In the genomic region with DNA sequence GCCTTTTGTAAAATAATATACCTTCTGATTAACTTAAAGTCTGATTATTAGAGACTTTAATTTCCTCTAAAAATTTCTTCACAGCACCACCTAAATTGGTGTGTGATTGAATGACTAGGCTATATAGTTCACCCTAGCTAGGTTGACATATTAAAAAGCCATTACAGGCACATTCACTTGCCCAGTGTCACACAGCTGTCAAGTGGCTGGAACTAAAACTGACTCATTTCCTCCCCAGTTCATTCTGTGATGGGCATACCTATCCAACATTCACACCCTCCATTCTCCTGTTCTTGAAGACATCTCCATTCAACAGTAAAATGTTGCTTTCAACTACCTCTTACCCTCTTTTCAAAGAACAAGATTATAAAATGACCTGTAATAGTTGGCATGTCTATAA, we compare ENCODE assay signal across 14 cellular contexts.
DNase-seq lines count a peak whose midpoint lies in the region; ATAC-seq, FAIRE-seq and TF ChIP-seq lines count a peak whose summit lies in the region.
"Had no signal": no experiment of that assay in that cellular context is flagged by ENCODE, and none has a peak within 500 bp of the region (broad histone marks: within the 10 kb centered on the region; RNA-seq: fewer than 3 reads in every experiment).

No MANE protein-coding gene starts in this region.

- no peaks in the 10 kb centered on the region for H3K79me2 ChIP-seq in GM12878 (ENCODE audit: control insufficient read depth, insufficient read depth, low read length)

- CTCF ChIA-PET in GM12878 (lab: Yijun Ruan, JAX), result no interaction called here

- RAD21 ChIA-PET in GM12878 (lab: Charles Lee; ENCODE audit: unreplicated experiment), result no interaction called here

- H3K9ac ChIP-seq in GM12878 (ENCODE audit: control insufficient read depth, insufficient read depth, low read length), result no peak overlapping the region

- no peaks in the 10 kb centered on the region for H3K27me3 ChIP-seq in GM12878 (replicated peaks in 1 of 2; ENCODE audit: control insufficient read depth in 2 of 2, insufficient read depth in 2 of 2, low read length in 1 of 2)
- H3K27me3 ChIP-seq: Peyer's patch had no signal

- no peak overlapping the region for H2AFZ ChIP-seq in GM12878 (ENCODE audit: control insufficient read depth, low read depth, low read length)

- SMC1A ChIA-PET in GM12878 (lab: Charles Lee; ENCODE audit: uncharacterized antibody, unreplicated experiment), result interaction anchor here (0.7 kb wide), 1 partner anchor 12 kb away, joined by 3 read pairs; no protein-coding TSS in a partner anchor

- no peaks in the 10 kb centered on the region for H3K36me3 ChIP-seq in GM12878 (ENCODE audit: control insufficient read depth in 2 of 2, insufficient read depth in 2 of 2, low read length in 1 of 2)
- H3K36me3 ChIP-seq: Peyer's patch had no signal

- no peak for DNase-seq in GM12878 (ENCODE audit: low read depth, low spot score)
- no peak for DNase-seq in RKO (ENCODE audit: low spot score)
- no peak for DNase-seq in ACHN
- DNase-seq in EL, result no peak
- no peak for DNase-seq in NCI-H82 treated with DMSO at 0.1 percent for 48 hours (lab: John Stamatoyannopoulos, UW; ENCODE audit: unreplicated experiment)
- DNase-seq: Calu3; cerebellar nuclear complex; NCI-H187; Peyer's patch; stimulated activated naive CD4-positive, alpha-beta T cell treated with Interleukin-2 at 50 U/mL for 16 hours had no signal

- no peaks in the 10 kb centered on the region for H4K20me1 ChIP-seq in GM12878 (ENCODE audit: control insufficient read depth, insufficient read depth)

- no peak overlapping the region for H3K27ac ChIP-seq in GM12878 (ENCODE audit: control insufficient read depth, insufficient read depth)
- H3K27ac ChIP-seq: Peyer's patch had no signal

- POLR2A ChIA-PET in GM12878 (lab: Charles Lee), result no interaction called here

- H3K9me3 ChIP-seq in GM12878 (replicated peaks; ENCODE audit: control insufficient read depth, insufficient read depth, low read length), result no peaks in the 10 kb centered on the region
- H3K9me3 ChIP-seq: Peyer's patch had no signal

- intact Hi-C loops in GM12878 (cut with micrococcal nuclease; ENCODE audit: unreplicated experiment), result no loop called here

- no peak for TF ChIP-seq EP300 in GM12878 (IDR thresholded peaks at IDR 0.05; ENCODE audit: borderline replicate concordance in 1 of 2, control insufficient read depth in 1 of 2, low read depth in 2 of 2, low read length in 2 of 2)

- ATAC-seq in GM18867 (IDR thresholded peaks at IDR 0.05; ENCODE audit: unreplicated experiment) (peak; percentile 66), GM21423 (IDR thresholded peaks at IDR 0.05; ENCODE audit: unreplicated experiment) (peak; percentile 72), HG03097 (IDR thresholded peaks at IDR 0.05; ENCODE audit: low FRiP score, unreplicated experiment) (peak; percentile 78), GM12878 (peak; percentile 76)

- peaks cover 4% of the 10 kb centered on the region; the same call in 1 of the 2 replicates for H3K4me1 ChIP-seq in GM12878 (ENCODE audit: control insufficient read depth, insufficient read depth, low read length)
- H3K4me1 ChIP-seq: Peyer's patch had no signal

- TF ChIP-seq RAD21 in GM12878 (IDR thresholded peaks at IDR 0.05; ENCODE audit: insufficient read depth, low read depth, low read length), result no peak

- H3K4me3 ChIP-seq in GM12878, result no peak overlapping the region
- H3K4me3 ChIP-seq: Peyer's patch had no signal

- in situ Hi-C loops in GM12878 (cut with MboI) (no loop called here), ACHN (cut with HindIII; ENCODE audit: low pct_ligation_motif_present, low pct_unique_long_range_greater_than_20kb, low sequenced_read_pairs) (no loop called here)

- no TSS peak for BruUV-seq in GM12878 (replicated peaks; lab: Mats Ljungman, UMichigan)

- no peak for TF ChIP-seq CTCF in GM12878 (IDR thresholded peaks at IDR 0.05 in 2 of 3, conservative IDR thresholded peaks at IDR 0.05 in 1 of 3; ENCODE audit: control insufficient read depth in 2 of 3, extremely low read depth in 1 of 3, insufficient read depth in 1 of 3, low read depth in 3 of 3, low read length in 3 of 3)

- TF ChIP-seq POLR2A in GM12878 (IDR thresholded peaks at IDR 0.05; ENCODE audit: low read depth, low read length), result no peak

- no peak overlapping the region for H3K4me2 ChIP-seq in GM12878 (ENCODE audit: control insufficient read depth, insufficient read depth)

- FAIRE-seq in GM12878 (lab: Jason Lieb, UNC), result no peak
- FAIRE-seq: islet of Langerhans had no signal

TF ChIP-seq in GM12878, 131 proteins besides CTCF, POLR2A, EP300 and RAD21 (continues in another document):
- TF ChIP-seq, protein P1, sequence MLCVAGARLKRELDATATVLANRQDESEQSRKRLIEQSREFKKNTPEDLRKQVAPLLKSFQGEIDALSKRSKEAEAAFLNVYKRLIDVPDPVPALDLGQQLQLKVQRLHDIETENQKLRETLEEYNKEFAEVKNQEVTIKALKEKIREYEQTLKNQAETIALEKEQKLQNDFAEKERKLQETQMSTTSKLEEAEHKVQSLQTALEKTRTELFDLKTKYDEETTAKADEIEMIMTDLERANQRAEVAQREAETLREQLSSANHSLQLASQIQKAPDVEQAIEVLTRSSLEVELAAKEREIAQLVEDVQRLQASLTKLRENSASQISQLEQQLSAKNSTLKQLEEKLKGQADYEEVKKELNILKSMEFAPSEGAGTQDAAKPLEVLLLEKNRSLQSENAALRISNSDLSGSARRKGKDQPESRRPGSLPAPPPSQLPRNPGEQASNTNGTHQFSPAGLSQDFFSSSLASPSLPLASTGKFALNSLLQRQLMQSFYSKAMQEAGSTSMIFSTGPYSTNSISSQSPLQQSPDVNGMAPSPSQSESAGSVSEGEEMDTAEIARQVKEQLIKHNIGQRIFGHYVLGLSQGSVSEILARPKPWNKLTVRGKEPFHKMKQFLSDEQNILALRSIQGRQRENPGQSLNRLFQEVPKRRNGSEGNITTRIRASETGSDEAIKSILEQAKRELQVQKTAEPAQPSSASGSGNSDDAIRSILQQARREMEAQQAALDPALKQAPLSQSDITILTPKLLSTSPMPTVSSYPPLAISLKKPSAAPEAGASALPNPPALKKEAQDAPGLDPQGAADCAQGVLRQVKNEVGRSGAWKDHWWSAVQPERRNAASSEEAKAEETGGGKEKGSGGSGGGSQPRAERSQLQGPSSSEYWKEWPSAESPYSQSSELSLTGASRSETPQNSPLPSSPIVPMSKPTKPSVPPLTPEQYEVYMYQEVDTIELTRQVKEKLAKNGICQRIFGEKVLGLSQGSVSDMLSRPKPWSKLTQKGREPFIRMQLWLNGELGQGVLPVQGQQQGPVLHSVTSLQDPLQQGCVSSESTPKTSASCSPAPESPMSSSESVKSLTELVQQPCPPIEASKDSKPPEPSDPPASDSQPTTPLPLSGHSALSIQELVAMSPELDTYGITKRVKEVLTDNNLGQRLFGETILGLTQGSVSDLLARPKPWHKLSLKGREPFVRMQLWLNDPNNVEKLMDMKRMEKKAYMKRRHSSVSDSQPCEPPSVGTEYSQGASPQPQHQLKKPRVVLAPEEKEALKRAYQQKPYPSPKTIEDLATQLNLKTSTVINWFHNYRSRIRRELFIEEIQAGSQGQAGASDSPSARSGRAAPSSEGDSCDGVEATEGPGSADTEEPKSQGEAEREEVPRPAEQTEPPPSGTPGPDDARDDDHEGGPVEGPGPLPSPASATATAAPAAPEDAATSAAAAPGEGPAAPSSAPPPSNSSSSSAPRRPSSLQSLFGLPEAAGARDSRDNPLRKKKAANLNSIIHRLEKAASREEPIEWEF (IDR thresholded peaks at IDR 0.05; ENCODE audit: insufficient replicate concordance, low read depth, low read length), result no peak
- TF ChIP-seq ZSCAN29 (IDR thresholded peaks at IDR 0.05) (no peak), CHD4 (IDR thresholded peaks at IDR 0.05) (no peak), ESRRA (IDR thresholded peaks at IDR 0.05; ENCODE audit: low read length) (no peak), BMI1 (IDR thresholded peaks at IDR 0.05; ENCODE audit: borderline replicate concordance) (no peak), JUND (IDR thresholded peaks at IDR 0.05; ENCODE audit: low read depth, low read length) (no peak), IRF5 (IDR thresholded peaks at IDR 0.05; ENCODE audit: borderline replicate concordance) (no peak), MEF2B (IDR thresholded peaks at IDR 0.05; ENCODE audit: partially characterized antibody, poor library complexity, severe bottlenecking) (no peak), HDAC2 (IDR thresholded peaks at IDR 0.05) (no peak), GABPA (IDR thresholded peaks at IDR 0.05; ENCODE audit: low read depth) (no peak), SPI1 (IDR thresholded peaks at IDR 0.05; ENCODE audit: borderline replicate concordance, insufficient read depth, low read depth, low read length) (no peak), IKZF2 (IDR thresholded peaks at IDR 0.05) (no peak)
- TF ChIP-seq, protein P2, sequence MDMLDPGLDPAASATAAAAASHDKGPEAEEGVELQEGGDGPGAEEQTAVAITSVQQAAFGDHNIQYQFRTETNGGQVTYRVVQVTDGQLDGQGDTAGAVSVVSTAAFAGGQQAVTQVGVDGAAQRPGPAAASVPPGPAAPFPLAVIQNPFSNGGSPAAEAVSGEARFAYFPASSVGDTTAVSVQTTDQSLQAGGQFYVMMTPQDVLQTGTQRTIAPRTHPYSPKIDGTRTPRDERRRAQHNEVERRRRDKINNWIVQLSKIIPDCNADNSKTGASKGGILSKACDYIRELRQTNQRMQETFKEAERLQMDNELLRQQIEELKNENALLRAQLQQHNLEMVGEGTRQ (IDR thresholded peaks at IDR 0.05; ENCODE audit: borderline replicate concordance, low read depth, low read length), result no peak
- TF ChIP-seq, protein P3, sequence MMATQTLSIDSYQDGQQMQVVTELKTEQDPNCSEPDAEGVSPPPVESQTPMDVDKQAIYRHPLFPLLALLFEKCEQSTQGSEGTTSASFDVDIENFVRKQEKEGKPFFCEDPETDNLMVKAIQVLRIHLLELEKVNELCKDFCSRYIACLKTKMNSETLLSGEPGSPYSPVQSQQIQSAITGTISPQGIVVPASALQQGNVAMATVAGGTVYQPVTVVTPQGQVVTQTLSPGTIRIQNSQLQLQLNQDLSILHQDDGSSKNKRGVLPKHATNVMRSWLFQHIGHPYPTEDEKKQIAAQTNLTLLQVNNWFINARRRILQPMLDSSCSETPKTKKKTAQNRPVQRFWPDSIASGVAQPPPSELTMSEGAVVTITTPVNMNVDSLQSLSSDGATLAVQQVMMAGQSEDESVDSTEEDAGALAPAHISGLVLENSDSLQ (IDR thresholded peaks at IDR 0.05), result no peak
